In genomic region chr5:107213025-107213424, GRCh38 we compare ENCODE assay signal across 14 cellular contexts.
"Had no signal": no experiment of that assay in that cellular context is flagged by ENCODE, and none has a peak within 500 bp of the region (broad histone marks: within the 10 kb centered on the region; RNA-seq: fewer than 3 reads in every experiment).

No MANE protein-coding gene starts in this region.

- H3K4me1 ChIP-seq: adrenal gland, colonic mucosa, spleen had no signal

- H3K27ac ChIP-seq: adrenal gland, colonic mucosa, spleen had no signal

- ATAC-seq: heart left ventricle; mucosa of descending colon; naive thymus-derived CD8-positive, alpha-beta T cell; sciatic nerve had no signal

- H3K9me3 ChIP-seq: adrenal gland, colonic mucosa, heart left ventricle, mucosa of descending colon, spleen had no signal

- H3K36me3 ChIP-seq: adrenal gland, colonic mucosa, heart left ventricle, spleen had no signal

- DNase-seq: activated B cell treated with CpG ODN at 0.5 μM for 24 hours; activated CD4-positive, alpha-beta T cell treated with anti-CD3 and anti-CD28 coated beads, Interleukin-2, amount 10 ng/mL, durations not matched to agents 7 days and 5 days; activated CD8-positive, alpha-beta memory T cell treated with anti-CD3 and anti-CD28 coated beads for 24 hours; activated naive CD4-positive, alpha-beta T cell treated with anti-CD3 and anti-CD28 coated beads, Interleukin-2, amount 50 U/mL, for 16 hours; adrenal gland; colonic mucosa; mammary epithelial cell; mucosa of descending colon; naive thymus-derived CD8-positive, alpha-beta T cell; spleen; stimulated activated CD4-positive, alpha-beta T cell treated with anti-CD3 and anti-CD28 coated beads, Interleukin-2, amount 100 ng/mL, for 24 hours; stimulated activated naive CD4-positive, alpha-beta T cell had no signal

- H3K4me3 ChIP-seq: adrenal gland, colonic mucosa, heart left ventricle, mucosa of descending colon, spleen had no signal

- H3K27me3 ChIP-seq: adrenal gland, colonic mucosa, heart left ventricle, spleen had no signal
